2 cellular contexts compared by ENCODE assay signal in the genomic region with DNA sequence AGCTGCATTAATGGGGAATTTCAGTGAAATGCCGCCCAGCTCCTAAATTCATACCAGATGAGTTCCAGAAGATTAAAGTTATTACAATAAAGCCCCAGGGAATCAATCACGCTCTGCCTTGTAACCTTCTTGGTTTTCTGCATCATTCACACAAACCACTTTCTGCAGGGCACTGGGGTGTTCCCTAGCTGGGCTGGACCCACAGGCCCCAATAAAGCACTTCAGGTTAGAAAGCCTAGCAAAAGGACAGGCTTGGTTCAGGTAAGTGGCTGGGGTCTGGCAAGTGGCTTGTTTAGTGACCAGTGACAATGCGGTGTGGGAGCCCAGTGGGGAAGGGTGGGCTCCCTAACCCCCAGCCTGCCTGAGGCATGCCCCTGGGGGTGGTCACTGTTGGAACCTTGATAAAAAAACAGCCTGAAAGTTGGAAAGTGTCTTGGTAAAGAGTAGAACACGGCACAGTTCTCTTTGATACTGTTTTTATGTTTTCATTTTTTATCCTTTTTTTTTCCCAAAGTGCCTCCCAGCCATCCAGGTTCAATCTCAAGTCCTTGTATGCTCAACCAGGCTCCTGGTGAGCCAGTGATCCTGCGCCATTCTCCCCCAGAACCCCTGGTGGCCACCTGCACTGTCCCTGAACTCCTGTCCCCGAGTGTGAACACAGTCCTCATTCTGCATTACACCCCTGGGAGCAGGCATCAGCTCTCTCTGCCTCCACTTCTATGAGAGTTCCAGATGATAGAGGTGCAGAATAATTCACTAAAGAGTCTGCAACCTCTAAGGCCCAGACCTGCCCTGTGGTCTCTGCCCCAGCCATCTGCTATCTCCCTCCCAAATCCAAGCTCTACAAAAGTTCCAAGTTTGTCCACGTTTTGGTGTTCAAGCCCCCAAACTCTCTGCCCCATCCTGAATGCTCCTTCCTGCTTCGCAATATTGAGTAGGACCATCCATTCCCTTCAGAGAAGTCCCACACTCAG.
TF ChIP-seq lines count a peak whose summit lies in the region.

No MANE protein-coding gene starts in this region.

TF ChIP-seq in GM23338, 12 proteins besides CTCF, POLR2A, EP300 and RAD21:
- TF ChIP-seq ZNF331 (CRISPR knock-in tag; IDR thresholded peaks at IDR 0.05; ENCODE audit: low read depth): no peak
- TF ChIP-seq EZH2 (IDR thresholded peaks at IDR 0.05; ENCODE audit: low read depth, unreplicated experiment): no peak
- TF ChIP-seq, protein P1, sequence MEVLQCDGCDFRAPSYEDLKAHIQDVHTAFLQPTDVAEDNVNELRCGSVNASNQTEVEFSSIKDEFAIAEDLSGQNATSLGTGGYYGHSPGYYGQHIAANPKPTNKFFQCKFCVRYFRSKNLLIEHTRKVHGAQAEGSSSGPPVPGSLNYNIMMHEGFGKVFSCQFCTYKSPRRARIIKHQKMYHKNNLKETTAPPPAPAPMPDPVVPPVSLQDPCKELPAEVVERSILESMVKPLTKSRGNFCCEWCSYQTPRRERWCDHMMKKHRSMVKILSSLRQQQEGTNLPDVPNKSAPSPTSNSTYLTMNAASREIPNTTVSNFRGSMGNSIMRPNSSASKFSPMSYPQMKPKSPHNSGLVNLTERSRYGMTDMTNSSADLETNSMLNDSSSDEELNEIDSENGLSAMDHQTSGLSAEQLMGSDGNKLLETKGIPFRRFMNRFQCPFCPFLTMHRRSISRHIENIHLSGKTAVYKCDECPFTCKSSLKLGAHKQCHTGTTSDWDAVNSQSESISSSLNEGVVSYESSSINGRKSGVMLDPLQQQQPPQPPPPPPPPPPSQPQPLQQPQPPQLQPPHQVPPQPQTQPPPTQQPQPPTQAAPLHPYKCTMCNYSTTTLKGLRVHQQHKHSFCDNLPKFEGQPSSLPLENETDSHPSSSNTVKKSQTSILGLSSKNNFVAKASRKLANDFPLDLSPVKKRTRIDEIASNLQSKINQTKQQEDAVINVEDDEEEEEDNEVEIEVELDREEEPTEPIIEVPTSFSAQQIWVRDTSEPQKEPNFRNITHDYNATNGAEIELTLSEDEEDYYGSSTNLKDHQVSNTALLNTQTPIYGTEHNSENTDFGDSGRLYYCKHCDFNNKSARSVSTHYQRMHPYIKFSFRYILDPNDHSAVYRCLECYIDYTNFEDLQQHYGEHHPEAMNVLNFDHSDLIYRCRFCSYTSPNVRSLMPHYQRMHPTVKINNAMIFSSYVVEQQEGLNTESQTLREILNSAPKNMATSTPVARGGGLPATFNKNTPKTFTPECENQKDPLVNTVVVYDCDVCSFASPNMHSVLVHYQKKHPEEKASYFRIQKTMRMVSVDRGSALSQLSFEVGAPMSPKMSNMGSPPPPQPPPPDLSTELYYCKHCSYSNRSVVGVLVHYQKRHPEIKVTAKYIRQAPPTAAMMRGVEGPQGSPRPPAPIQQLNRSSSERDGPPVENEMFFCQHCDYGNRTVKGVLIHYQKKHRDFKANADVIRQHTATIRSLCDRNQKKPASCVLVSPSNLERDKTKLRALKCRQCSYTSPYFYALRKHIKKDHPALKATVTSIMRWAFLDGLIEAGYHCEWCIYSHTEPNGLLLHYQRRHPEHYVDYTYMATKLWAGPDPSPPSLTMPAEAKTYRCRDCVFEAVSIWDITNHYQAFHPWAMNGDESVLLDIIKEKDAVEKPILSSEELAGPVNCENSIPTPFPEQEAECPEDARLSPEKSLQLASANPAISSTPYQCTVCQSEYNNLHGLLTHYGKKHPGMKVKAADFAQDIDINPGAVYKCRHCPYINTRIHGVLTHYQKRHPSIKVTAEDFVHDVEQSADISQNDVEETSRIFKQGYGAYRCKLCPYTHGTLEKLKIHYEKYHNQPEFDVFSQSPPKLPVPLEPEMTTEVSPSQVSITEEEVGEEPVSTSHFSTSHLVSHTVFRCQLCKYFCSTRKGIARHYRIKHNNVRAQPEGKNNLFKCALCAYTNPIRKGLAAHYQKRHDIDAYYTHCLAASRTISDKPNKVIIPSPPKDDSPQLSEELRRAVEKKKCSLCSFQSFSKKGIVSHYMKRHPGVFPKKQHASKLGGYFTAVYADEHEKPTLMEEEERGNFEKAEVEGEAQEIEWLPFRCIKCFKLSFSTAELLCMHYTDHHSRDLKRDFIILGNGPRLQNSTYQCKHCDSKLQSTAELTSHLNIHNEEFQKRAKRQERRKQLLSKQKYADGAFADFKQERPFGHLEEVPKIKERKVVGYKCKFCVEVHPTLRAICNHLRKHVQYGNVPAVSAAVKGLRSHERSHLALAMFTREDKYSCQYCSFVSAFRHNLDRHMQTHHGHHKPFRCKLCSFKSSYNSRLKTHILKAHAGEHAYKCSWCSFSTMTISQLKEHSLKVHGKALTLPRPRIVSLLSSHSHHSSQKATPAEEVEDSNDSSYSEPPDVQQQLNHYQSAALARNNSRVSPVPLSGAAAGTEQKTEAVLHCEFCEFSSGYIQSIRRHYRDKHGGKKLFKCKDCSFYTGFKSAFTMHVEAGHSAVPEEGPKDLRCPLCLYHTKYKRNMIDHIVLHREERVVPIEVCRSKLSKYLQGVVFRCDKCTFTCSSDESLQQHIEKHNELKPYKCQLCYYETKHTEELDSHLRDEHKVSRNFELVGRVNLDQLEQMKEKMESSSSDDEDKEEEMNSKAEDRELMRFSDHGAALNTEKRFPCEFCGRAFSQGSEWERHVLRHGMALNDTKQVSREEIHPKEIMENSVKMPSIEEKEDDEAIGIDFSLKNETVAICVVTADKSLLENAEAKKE (CRISPR knock-in tag; IDR thresholded peaks at IDR 0.05): no peak; the same call in 1 of the 2 replicates
- TF ChIP-seq JUNB (IDR thresholded peaks at IDR 0.05; ENCODE audit: unreplicated experiment): no peak
- TF ChIP-seq POLR2AphosphoS5 (IDR thresholded peaks at IDR 0.05; ENCODE audit: low read depth): no peak
- no peak for TF ChIP-seq EZH2phosphoT487 (IDR thresholded peaks at IDR 0.05; ENCODE audit: unreplicated experiment)
TF ChIP-seq in GM23338: peak in this region for 0.

TF ChIP-seq in H1, 55 proteins besides CTCF, POLR2A, EP300 and RAD21:
- TF ChIP-seq KDM4A (IDR thresholded peaks at IDR 0.05; ENCODE audit: low read depth, low read length, severe bottlenecking) (no peak), SIN3A (conservative IDR thresholded peaks at IDR 0.05 in 1 of 2, IDR thresholded peaks at IDR 0.05 in 1 of 2; ENCODE audit: low read depth in 1 of 2, low read length in 2 of 2) (no peak), SP1 (IDR thresholded peaks at IDR 0.05; ENCODE audit: low read depth, low read length) (no peak), TAF7 (optimal IDR thresholded peaks at IDR 0.05; ENCODE audit: borderline replicate concordance, low read depth, low read length) (no peak), BRCA1 (IDR thresholded peaks at IDR 0.05; ENCODE audit: low read depth, low read length) (no peak), JUN (IDR thresholded peaks at IDR 0.05; ENCODE audit: low read depth, low read length) (no peak), FOSL1 (IDR thresholded peaks at IDR 0.05; ENCODE audit: insufficient read depth, low read depth, low read length) (no peak), E2F6 (IDR thresholded peaks at IDR 0.05) (no peak; the same call in 1 of the 2 replicates), ASH2L (IDR thresholded peaks at IDR 0.05; ENCODE audit: low read length) (no peak), SUZ12 (IDR thresholded peaks at IDR 0.05; ENCODE audit: low read length) (no peak), NRF1 (IDR thresholded peaks at IDR 0.05; ENCODE audit: low read depth, low read length) (no peak), RFX5 (IDR thresholded peaks at IDR 0.05; ENCODE audit: borderline replicate concordance, low read depth, low read length) (no peak), CEBPB (IDR thresholded peaks at IDR 0.05; ENCODE audit: low read depth, low read length) (no peak), TAF1 (IDR thresholded peaks at IDR 0.05; ENCODE audit: low read depth, low read length) (no peak), CHD2 (IDR thresholded peaks at IDR 0.05; ENCODE audit: low read length) (no peak)
- TF ChIP-seq, protein P2, sequence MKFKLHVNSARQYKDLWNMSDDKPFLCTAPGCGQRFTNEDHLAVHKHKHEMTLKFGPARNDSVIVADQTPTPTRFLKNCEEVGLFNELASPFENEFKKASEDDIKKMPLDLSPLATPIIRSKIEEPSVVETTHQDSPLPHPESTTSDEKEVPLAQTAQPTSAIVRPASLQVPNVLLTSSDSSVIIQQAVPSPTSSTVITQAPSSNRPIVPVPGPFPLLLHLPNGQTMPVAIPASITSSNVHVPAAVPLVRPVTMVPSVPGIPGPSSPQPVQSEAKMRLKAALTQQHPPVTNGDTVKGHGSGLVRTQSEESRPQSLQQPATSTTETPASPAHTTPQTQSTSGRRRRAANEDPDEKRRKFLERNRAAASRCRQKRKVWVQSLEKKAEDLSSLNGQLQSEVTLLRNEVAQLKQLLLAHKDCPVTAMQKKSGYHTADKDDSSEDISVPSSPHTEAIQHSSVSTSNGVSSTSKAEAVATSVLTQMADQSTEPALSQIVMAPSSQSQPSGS (IDR thresholded peaks at IDR 0.05; ENCODE audit: low read length): no peak
- TF ChIP-seq, protein P3, sequence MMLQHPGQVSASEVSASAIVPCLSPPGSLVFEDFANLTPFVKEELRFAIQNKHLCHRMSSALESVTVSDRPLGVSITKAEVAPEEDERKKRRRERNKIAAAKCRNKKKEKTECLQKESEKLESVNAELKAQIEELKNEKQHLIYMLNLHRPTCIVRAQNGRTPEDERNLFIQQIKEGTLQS (IDR thresholded peaks at IDR 0.05; ENCODE audit: insufficient read depth, low read depth, low read length): no peak
- TF ChIP-seq, protein P4, sequence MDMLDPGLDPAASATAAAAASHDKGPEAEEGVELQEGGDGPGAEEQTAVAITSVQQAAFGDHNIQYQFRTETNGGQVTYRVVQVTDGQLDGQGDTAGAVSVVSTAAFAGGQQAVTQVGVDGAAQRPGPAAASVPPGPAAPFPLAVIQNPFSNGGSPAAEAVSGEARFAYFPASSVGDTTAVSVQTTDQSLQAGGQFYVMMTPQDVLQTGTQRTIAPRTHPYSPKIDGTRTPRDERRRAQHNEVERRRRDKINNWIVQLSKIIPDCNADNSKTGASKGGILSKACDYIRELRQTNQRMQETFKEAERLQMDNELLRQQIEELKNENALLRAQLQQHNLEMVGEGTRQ (IDR thresholded peaks at IDR 0.05; ENCODE audit: low read length): no peak
